18 cellular contexts compared by ENCODE assay signal in the genomic region with DNA sequence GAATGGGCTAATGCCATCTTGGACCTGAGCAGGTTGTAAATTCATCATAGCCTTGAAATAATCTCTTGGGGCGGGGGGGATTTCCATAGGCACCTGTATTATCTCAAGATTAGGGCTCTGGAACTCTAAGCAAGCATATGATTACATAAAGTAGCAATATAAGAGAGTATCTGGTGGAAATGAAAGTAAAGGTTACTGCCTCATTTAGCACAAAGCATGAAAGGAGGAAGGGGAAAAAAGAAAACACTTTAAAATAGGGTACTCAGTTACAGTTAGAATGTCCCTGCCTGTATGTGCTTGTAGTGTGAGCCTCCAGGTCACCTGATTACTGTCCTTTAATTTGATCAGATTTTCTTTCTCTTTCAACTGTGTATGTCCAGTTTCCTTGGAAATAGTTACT.
DNase-seq lines count a peak whose midpoint lies in the region; ATAC-seq and TF ChIP-seq lines count a peak whose summit lies in the region.
"Had no signal": no experiment of that assay in that cellular context is flagged by ENCODE, and none has a peak within 500 bp of the region (broad histone marks: within the 10 kb centered on the region; RNA-seq: fewer than 3 reads in every experiment).

No MANE protein-coding gene starts in this region.

- no peaks in the 10 kb centered on the region for H3F3A ChIP-seq in SU-DHL-6 (ENCODE audit: insufficient read depth)

- ATAC-seq in GM18511 (IDR thresholded peaks at IDR 0.05; ENCODE audit: unreplicated experiment) (peak; percentile 52), naive B cell (ENCODE audit: low read depth in 2 of 2) (peak; percentile 56 to 76), GM21360 (IDR thresholded peaks at IDR 0.05; ENCODE audit: unreplicated experiment) (no peak), GM21786 (IDR thresholded peaks at IDR 0.05; ENCODE audit: unreplicated experiment) (no peak)
- ATAC-seq: CD8-positive, alpha-beta T cell; GM23338; HCT116 had no signal

- DNase-seq in naive B cell (peak; percentile 15), NCI-H526 (lab: John Stamatoyannopoulos, UW) (no peak)
- DNase-seq: Caco-2; CD4-positive, CD25-positive, alpha-beta regulatory T cell; CD8-positive, alpha-beta T cell; DMS153; DND-41; EL; GF-D8; H9 had no signal

- H3K36me3 Mint-ChIP-seq in naive B cell, result no peaks in the 10 kb centered on the region
- H3K36me3 Mint-ChIP-seq: CD4-positive, CD25-positive, alpha-beta regulatory T cell; CD8-positive, alpha-beta T cell had no signal

- peak overlapping the region; percentile 13 for H3K4me2 ChIP-seq in SU-DHL-6 (ENCODE audit: low read depth, low read length, poor library complexity, severe bottlenecking)
- H3K4me2 ChIP-seq: BLaER1, GM23338 had no signal

- no peak for TF ChIP-seq CTCF in SU-DHL-6 (IDR thresholded peaks at IDR 0.05; ENCODE audit: insufficient read depth, low read length, poor library complexity, severe bottlenecking)

- no peaks in the 10 kb centered on the region for H3K79me2 ChIP-seq in SU-DHL-6 (ENCODE audit: insufficient read depth, low read length)

- H3K27me3 Mint-ChIP-seq in naive B cell, result no peaks in the 10 kb centered on the region
- H3K27me3 Mint-ChIP-seq: CD4-positive, CD25-positive, alpha-beta regulatory T cell had no signal

- H3K36me3 ChIP-seq in SU-DHL-6 (ENCODE audit: low read length), result no peaks in the 10 kb centered on the region
- H3K36me3 ChIP-seq: BLaER1 had no signal

- H3K4me3 Mint-ChIP-seq in naive B cell, result peak overlapping the region in 5 of 8 donors; percentile 3 to 57 (median 40)
- H3K4me3 Mint-ChIP-seq: CD4-positive, CD25-positive, alpha-beta regulatory T cell; CD8-positive, alpha-beta T cell; GM23338; H9 had no signal

- no peaks in the 10 kb centered on the region for H3K9me2 ChIP-seq in SU-DHL-6 (replicated peaks; ENCODE audit: insufficient read depth, low read length)

- peak overlapping the region in 4 of 6 donors; percentile 22 to 85 (median 54) for H3K27ac Mint-ChIP-seq in naive B cell
- H3K27ac Mint-ChIP-seq: CD4-positive, CD25-positive, alpha-beta regulatory T cell; CD8-positive, alpha-beta T cell; H9 had no signal

- H2AFZ ChIP-seq in SU-DHL-6 (ENCODE audit: low read depth, low read length, severe bottlenecking), result no peak overlapping the region
- H2AFZ ChIP-seq: GM23338 had no signal

- H4K20me1 ChIP-seq in SU-DHL-6 (ENCODE audit: low read depth, low read length), result no peaks in the 10 kb centered on the region
- H4K20me1 ChIP-seq: BLaER1 had no signal

- H3K9ac ChIP-seq in SU-DHL-6 (ENCODE audit: low read length), result no peak overlapping the region
- H3K9ac ChIP-seq: BLaER1 had no signal

- peaks cover 6% of the 10 kb centered on the region; the same call in 1 of the 2 replicates for H3K9me3 ChIP-seq in SU-DHL-6 (ENCODE audit: insufficient read depth, low read length)

- peaks cover 0 to 13% (median 3%) of the 10 kb centered on the region in 7 donors for H3K9me3 Mint-ChIP-seq in naive B cell

- H3K27ac ChIP-seq in SU-DHL-6 (ENCODE audit: low read depth, low read length), result no peak overlapping the region
- H3K27ac ChIP-seq: BLaER1, C4-2B had no signal

- no peaks in the 10 kb centered on the region for H3K27me3 ChIP-seq in SU-DHL-6 (ENCODE audit: low read length)
- H3K27me3 ChIP-seq: BLaER1 had no signal

- H3K4me1 Mint-ChIP-seq in naive B cell, result peaks cover 0 to 16% (median 0%) of the 10 kb centered on the region in 3 donors
- H3K4me1 Mint-ChIP-seq: CD4-positive, CD25-positive, alpha-beta regulatory T cell; GM23338 had no signal

- H3K4me3 ChIP-seq in SU-DHL-6 (ENCODE audit: insufficient read depth, low read length, poor library complexity, severe bottlenecking), result no peak overlapping the region
- H3K4me3 ChIP-seq: BLaER1, GM23338 had no signal

Comparison
In these comparisons a context has a peak if more than half of its experiments do, and no peak if none do; other contexts are left out.
1. ATAC-seq: peak in GM18511 (single experiment) and naive B cell (2 of 2); none in GM21360 (single experiment) and GM21786 (single experiment).